17 cellular contexts compared by ENCODE assay signal in the genomic region with DNA sequence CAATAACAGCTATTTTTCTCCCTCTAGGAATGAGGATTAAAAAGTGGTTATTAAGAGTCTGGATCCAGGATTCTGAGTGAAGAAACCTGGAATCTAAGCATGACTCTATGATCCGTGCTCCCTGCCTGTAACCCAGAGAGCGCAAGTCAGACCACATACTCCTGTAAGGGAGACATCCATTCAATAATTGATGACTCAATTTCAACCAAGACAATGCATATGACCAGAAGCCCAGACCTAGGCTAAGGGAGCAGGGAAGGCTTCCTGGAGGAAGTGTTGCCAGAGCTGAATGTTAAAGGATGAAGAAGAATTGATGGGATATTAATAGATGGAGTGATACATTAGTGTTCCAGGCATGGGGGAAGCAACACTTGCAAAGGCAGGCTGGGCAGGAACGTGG. TPM values are rescaled to one million over a fixed set of nuclear protein-coding genes. Genes with fewer than 3 reads are reported as not detected.
DNase-seq lines count a peak whose midpoint lies in the region; ATAC-seq and TF ChIP-seq lines count a peak whose summit lies in the region.
"Had no signal": no experiment of that assay in that cellular context is flagged by ENCODE, and none has a peak within 500 bp of the region (broad histone marks: within the 10 kb centered on the region; RNA-seq: fewer than 3 reads in every experiment).

No MANE protein-coding gene starts in this region.

- DNase-seq in AG04450 (ENCODE audit: low read depth, low spot score) (no peak), RPMI7951 (ENCODE audit: low read depth) (peak; percentile 31), fibroblast of the aortic adventitia (ENCODE audit: low read depth) (peak; percentile 72), NCI-H1436 (lab: John Stamatoyannopoulos, UW) (no peak), ureter (ENCODE audit: low spot score) (no peak)
- DNase-seq in activated CD4-positive, alpha-beta T cell treated with anti-CD3 and anti-CD28 coated beads, Interleukin-2, amount 50 U/mL, for 48 hours = no peak
- DNase-seq: activated CD4-positive, alpha-beta T cell treated with anti-CD3 and anti-CD28 coated beads, Interleukin-2, amount 10 ng/mL, durations not matched to agents 7 days and 5 days; activated CD8-positive, alpha-beta memory T cell treated with anti-CD3 and anti-CD28 coated beads, Interleukin-2, amount 50 U/mL, for 4 hours; caudate nucleus; CD4-positive, alpha-beta memory T cell; KBM-7; NCI-H187; substantia nigra had no signal

- no peak for ATAC-seq in HG02885 (IDR thresholded peaks at IDR 0.05; ENCODE audit: poor library complexity, unreplicated experiment)

- H3K4me3 ChIP-seq in AG04450 (ENCODE audit: low read depth, low read length) = no peak overlapping the region
- H3K4me3 ChIP-seq in fibroblast of the aortic adventitia (ENCODE audit: low read depth, low read length) = no peak overlapping the region
- H3K4me3 ChIP-seq in rectal smooth muscle tissue (ENCODE audit: low read length) = no peak overlapping the region

- no peak overlapping the region for H3K9ac ChIP-seq in rectal smooth muscle tissue (ENCODE audit: low read length)

- CTCF ChIA-PET in AG04450 (lab: Charles Lee) = no interaction called here

- peaks cover 16% of the 10 kb centered on the region for H3K4me1 ChIP-seq in rectal smooth muscle tissue (ENCODE audit: control insufficient read depth, insufficient read depth, low read length)

- no peaks in the 10 kb centered on the region for H3K9me3 ChIP-seq in AG04450 (ENCODE audit: control insufficient read depth, insufficient read depth, low read length)
- H3K9me3 ChIP-seq: neutrophil had no signal

- H3K27me3 ChIP-seq in AG04450 (ENCODE audit: control insufficient read depth, insufficient read depth, low read length) (no peaks in the 10 kb centered on the region), rectal smooth muscle tissue (ENCODE audit: control insufficient read depth, insufficient read depth, low read length) (no peaks in the 10 kb centered on the region)

- H3K27ac ChIP-seq in AG04450 (ENCODE audit: low read depth, low read length) = peak overlapping the region; percentile 77
- peak overlapping the region; percentile 25 for H3K27ac ChIP-seq in rectal smooth muscle tissue (ENCODE audit: low read depth, low read length)
- H3K27ac ChIP-seq: neutrophil had no signal

- H3K36me3 ChIP-seq in rectal smooth muscle tissue (ENCODE audit: control insufficient read depth, insufficient read depth, low read length) = no peaks in the 10 kb centered on the region
- H3K36me3 ChIP-seq: neutrophil had no signal

- POLR2A ChIA-PET in AG04450 (lab: Yijun Ruan, JAX) = interaction anchor here (1.4 to 1.5 kb wide), 3 partner anchors 9 to 13 kb away, joined by 4 to 9 read pairs (median 4); no protein-coding TSS in a partner anchor

- TF ChIP-seq CTCF in AG04450 (IDR thresholded peaks at IDR 0.05; ENCODE audit: low read depth, low read length) (no peak), fibroblast of the aortic adventitia (IDR thresholded peaks at IDR 0.05; ENCODE audit: insufficient read depth, low read length) (no peak)

RNA-seq across cellular contexts. Expression of a gene that starts 13.8 kb away (rescaled TPM):
- 215 and 247 TPM in 2 replicates for polyA plus RNA-seq in AG04450 (2011; rRNA removed)
- polyA minus RNA-seq in AG04450 (2011; rRNA and poly(A)+ RNA removed) = 171 and 216 TPM in 2 replicates
- total RNA-seq in RPMI7951 (2014; rRNA removed; shearing (Covaris generic)) = under 0.01 and 0.24 TPM in 2 replicates
- total RNA-seq in fibroblast of the aortic adventitia (ENCODE audit: low replicate concordance) (134 and 278 TPM in 2 replicates), ureter (14.7 TPM)
- total RNA-seq: activated CD4-positive, alpha-beta T cell treated with anti-CD3 and anti-CD28 coated beads, Interleukin-2, amount 10 ng/mL, durations not matched to agents 7 days and 5 days; CD4-positive, alpha-beta memory T cell; T-helper 1 cell treated with Interleukin-12 subunit alpha and Interleukin-12 subunit beta and Interleukin-4 antibody, amounts not matched to agents 30 ng/mL and 1 ng/mL, for 36 hours had no signal
- polyA plus RNA-seq: CD4-positive, alpha-beta memory T cell had no signal

Comparison
In these comparisons a context has a peak if more than half of its experiments do, and no peak if none do; other contexts are left out.
1. DNase-seq: peak in RPMI7951 (single experiment) and fibroblast of the aortic adventitia (single experiment); none in AG04450 (single experiment), activated CD4-positive, alpha-beta T cell treated with anti-CD3 and anti-CD28 coated beads, Interleukin-2, amount 50 U/mL, for 48 hours (0 of 2), NCI-H1436 (single experiment) and ureter (single experiment).